In genomic region chr20:14691994-14692393, GRCh38 we compare ENCODE assay signal across 18 cellular contexts.
DNase-seq lines count a peak whose midpoint lies in the region; ATAC-seq, FAIRE-seq and TF ChIP-seq lines count a peak whose summit lies in the region.
"Had no signal": no experiment of that assay in that cellular context is flagged by ENCODE, and none has a peak within 500 bp of the region (broad histone marks: within the 10 kb centered on the region; RNA-seq: fewer than 3 reads in every experiment).

No MANE protein-coding gene starts in this region.

- POLR2A ChIA-PET in MCF 10A (lab: Yijun Ruan, JAX): interaction anchor here (1.6 kb wide), 1 partner anchor 10 kb away, joined by 4 read pairs; no protein-coding TSS in a partner anchor

- CTCF ChIA-PET in mammary epithelial cell (lab: Charles Lee; ENCODE audit: low non-redundant PET) (no interaction called here), MCF 10A (lab: Yijun Ruan, JAX) (no interaction called here)

- peak; percentile 46 for DNase-seq in mammary epithelial cell
- no peak for DNase-seq in MCF 10A (ENCODE audit: unreplicated experiment)
- no peak for DNase-seq in urothelium cell line (ENCODE audit: low spot score)
- no peak for DNase-seq in osteocyte (ENCODE audit: extremely low spot score, unreplicated experiment)
- no peak for DNase-seq in cerebellum (ENCODE audit: low spot score)
- DNase-seq: DMS 273 treated with DMSO at 0.1 percent for 48 hours, EL, KBM-7, NCI-H1048, NCI-H226, NCI-H526 treated with DMSO at 0.1 percent for 48 hours, RPMI8226 had no signal

- no peak overlapping the region for H3K27ac ChIP-seq in mammary epithelial cell (ENCODE audit: insufficient read depth, low read depth, low read length)
- H3K27ac ChIP-seq: 22Rv1, BLaER1 had no signal

- BruUV-seq in mammary epithelial cell (replicated peaks; lab: Mats Ljungman, UMichigan) (no TSS peak), MCF 10A (replicated peaks; lab: Mats Ljungman, UMichigan) (no TSS peak)

- H3K9ac ChIP-seq in mammary epithelial cell (ENCODE audit: insufficient read depth, low read length): no peak overlapping the region
- H3K9ac ChIP-seq: BLaER1 had no signal

- H2AFZ ChIP-seq in mammary epithelial cell (ENCODE audit: low read depth, low read length): no peak overlapping the region

- H3K4me2 ChIP-seq in mammary epithelial cell (ENCODE audit: insufficient read depth, low read depth, low read length): no peak overlapping the region
- H3K4me2 ChIP-seq: BLaER1 had no signal

- dilution Hi-C loops in mammary epithelial cell (cut with HindIII; ENCODE audit: low sequenced_read_pairs): no loop called here

- no peaks in the 10 kb centered on the region for H3K36me3 ChIP-seq in mammary epithelial cell (ENCODE audit: insufficient read depth, low read length)
- H3K36me3 ChIP-seq: BLaER1, HAP-1 had no signal

- WGBS in mammary epithelial cell (ENCODE audit: low coverage, missing lambda C conversion rate): 100% methylated on average over 3 of the region's 3 CpGs

- TF ChIP-seq CTCF in mammary epithelial cell (conservative IDR thresholded peaks at IDR 0.05 in 1 of 2, IDR thresholded peaks at IDR 0.05 in 1 of 2; ENCODE audit: extremely low read depth in 1 of 2, insufficient read depth in 1 of 2, low read depth in 1 of 2, low read length in 2 of 2) (no peak), MCF 10A (IDR thresholded peaks at IDR 0.05; ENCODE audit: unreplicated experiment) (no peak), osteocyte (IDR thresholded peaks at IDR 0.05) (no peak)

- no peaks in the 10 kb centered on the region for H3K79me2 ChIP-seq in mammary epithelial cell (ENCODE audit: insufficient read depth, low read length)

- in situ Hi-C loops in mammary epithelial cell (cut with MboI; ENCODE audit: low sequenced_read_pairs in 2 of 2): no loop called here

- no peak overlapping the region for H3K4me3 ChIP-seq in mammary epithelial cell (replicated peaks in 1 of 3; ENCODE audit: insufficient read depth in 1 of 3, low read depth in 2 of 3, low read length in 3 of 3)
- H3K4me3 ChIP-seq: BLaER1, HAP-1 had no signal

- H3K4me1 Mint-ChIP-seq in MCF 10A (ENCODE audit: insufficient read depth, unreplicated experiment): no peaks in the 10 kb centered on the region
- no peaks in the 10 kb centered on the region for H3K4me1 Mint-ChIP-seq in osteocyte (ENCODE audit: unreplicated experiment)

- H3K27me3 Mint-ChIP-seq in MCF 10A (ENCODE audit: insufficient read depth, unreplicated experiment): no peaks in the 10 kb centered on the region
- peaks cover 3% of the 10 kb centered on the region for H3K27me3 Mint-ChIP-seq in osteocyte (ENCODE audit: unreplicated experiment)

- H3K4me3 Mint-ChIP-seq in MCF 10A (ENCODE audit: unreplicated experiment) (no peak overlapping the region), osteocyte (ENCODE audit: unreplicated experiment) (no peak overlapping the region)

- H3K36me3 Mint-ChIP-seq in MCF 10A (ENCODE audit: insufficient read depth, unreplicated experiment): no peaks in the 10 kb centered on the region
- no peaks in the 10 kb centered on the region for H3K36me3 Mint-ChIP-seq in osteocyte (ENCODE audit: unreplicated experiment)

- no peak for FAIRE-seq in urothelium cell line (lab: Jason Lieb, UNC)

- no peaks in the 10 kb centered on the region for H3K9me3 Mint-ChIP-seq in MCF 10A (ENCODE audit: unreplicated experiment)
- H3K9me3 Mint-ChIP-seq in osteocyte (ENCODE audit: unreplicated experiment): no peaks in the 10 kb centered on the region

- H3K4me1 ChIP-seq in mammary epithelial cell (ENCODE audit: insufficient read depth, low read length): peaks cover 8% of the 10 kb centered on the region
- H3K4me1 ChIP-seq: BLaER1, HAP-1 had no signal

- ATAC-seq in GM21619 (IDR thresholded peaks at IDR 0.05; ENCODE audit: unreplicated experiment) (peak; percentile 55), HG03565 (IDR thresholded peaks at IDR 0.05; ENCODE audit: unreplicated experiment) (peak; percentile 50), GM18870 (IDR thresholded peaks at IDR 0.05; ENCODE audit: unreplicated experiment) (no peak)

- no peaks in the 10 kb centered on the region for H3K27me3 ChIP-seq in mammary epithelial cell (ENCODE audit: insufficient read depth, low read length)
- H3K27me3 ChIP-seq: BLaER1 had no signal

- no peaks in the 10 kb centered on the region for H4K20me1 ChIP-seq in mammary epithelial cell (ENCODE audit: insufficient read depth, low read length)
- H4K20me1 ChIP-seq: BLaER1 had no signal

- intact Hi-C loops in mammary epithelial cell (cut with micrococcal nuclease) (no loop called here), MCF 10A (cut with micrococcal nuclease) (no loop called here)

- no peaks in the 10 kb centered on the region for H3K9me3 ChIP-seq in mammary epithelial cell (replicated peaks; ENCODE audit: insufficient read depth, low read length)
- H3K9me3 ChIP-seq: BLaER1, HAP-1 had no signal

- H3K27ac Mint-ChIP-seq in MCF 10A (ENCODE audit: low read depth, unreplicated experiment): no peak overlapping the region
- no peak overlapping the region for H3K27ac Mint-ChIP-seq in osteocyte (ENCODE audit: unreplicated experiment)
